ENCODE assay signal across 1 cellular context in genomic region chr4:57131849-57132745, GRCh38.
TF ChIP-seq lines count a peak whose summit lies in the region.

No MANE protein-coding gene starts in this region.

TF ChIP-seq in SK-N-SH, 30 proteins besides CTCF, POLR2A, EP300 and RAD21 (continued from another document):
- TF ChIP-seq REST (IDR thresholded peaks at IDR 0.05; ENCODE audit: low read depth, low read length) (no peak), GABPA (IDR thresholded peaks at IDR 0.05; ENCODE audit: low read depth) (no peak), SIN3A (IDR thresholded peaks at IDR 0.05; ENCODE audit: borderline replicate concordance, low read depth, low read length) (no peak), TAF1 (IDR thresholded peaks at IDR 0.05; ENCODE audit: borderline replicate concordance, low read depth, low read length) (no peak)
TF ChIP-seq in SK-N-SH: peak in this region for 0.
